Comparison of ENCODE assay signal across 13 cellular contexts in genomic region chr6:105509506-105510331, GRCh38.
A peak's percentile ranks its signal among the peaks of the same experiment; 100 is the strongest.
DNase-seq lines count a peak whose midpoint lies in the region; ATAC-seq, FAIRE-seq and TF ChIP-seq lines count a peak whose summit lies in the region.
"Had no signal": no experiment of that assay in that cellular context is flagged by ENCODE, and none has a peak within 500 bp of the region (broad histone marks: within the 10 kb centered on the region; RNA-seq: fewer than 3 reads in every experiment).

No MANE protein-coding gene starts in this region.

- no peak overlapping the region for H3K4me3 Mint-ChIP-seq in HFFc6
- H3K4me3 Mint-ChIP-seq: effector memory CD8-positive, alpha-beta T cell had no signal

- H3K9ac ChIP-seq in K562 (ENCODE audit: insufficient read depth in 1 of 2, low read depth in 2 of 2, low read length in 2 of 2) = no peak overlapping the region

- peaks cover 8% of the 10 kb centered on the region; the same call in 1 of the 2 replicates for H3K4me1 Mint-ChIP-seq in HFFc6 (ENCODE audit: low read depth)

- peak; percentile 54 to 66 for TF ChIP-seq RAD21 in K562 (CRISPR knock-in tag; conservative IDR thresholded peaks at IDR 0.05 in 1 of 2, IDR thresholded peaks at IDR 0.05 in 1 of 2)

- H3K36me3 Mint-ChIP-seq in HFFc6 (ENCODE audit: low read depth) = no peaks in the 10 kb centered on the region

- ATAC-seq in K562 = peak; percentile 82
- ATAC-seq: effector memory CD8-positive, alpha-beta T cell had no signal

- no peak overlapping the region for H3K4me2 ChIP-seq in K562 (ENCODE audit: insufficient read depth, low read length)

- H3K9me3 Mint-ChIP-seq in HFFc6 = no peaks in the 10 kb centered on the region
- H3K9me3 Mint-ChIP-seq: effector memory CD8-positive, alpha-beta T cell had no signal

- in situ Hi-C loops in K562 (cut with MboI) = no loop called here

- no peak overlapping the region for H3K27ac ChIP-seq in AG04450 (ENCODE audit: low read depth, low read length)
- H3K27ac ChIP-seq in K562 (ENCODE audit: extremely low read depth, low read depth, low read length) = no peak overlapping the region
- no peak overlapping the region for H3K27ac ChIP-seq in Peyer's patch
- H3K27ac ChIP-seq: HL-60, testis had no signal

- DNase-seq in AG04450 (ENCODE audit: low read depth, low spot score) = no peak
- DNase-seq in HFFc6 = no peak
- DNase-seq in K562 (ENCODE audit: extremely low read depth in 1 of 4, low spot score in 3 of 4) = peak in 2 of 4 experiments; percentile 8 to 19
- peak; percentile 37 for DNase-seq in iris pigment epithelial cell (ENCODE audit: low read depth)
- no peak for DNase-seq in NCI-H2029 treated with DMSO at 0.1 percent for 48 hours (lab: John Stamatoyannopoulos, UW)
- DNase-seq in ureter (ENCODE audit: low spot score) = no peak
- DNase-seq in NCI-H128 (lab: John Stamatoyannopoulos, UW; ENCODE audit: unreplicated experiment) = no peak
- DNase-seq in Peyer's patch = no peak
- DNase-seq: effector memory CD8-positive, alpha-beta T cell; testis had no signal

- TF ChIP-seq EP300 in K562 (IDR thresholded peaks at IDR 0.05; ENCODE audit: low read length) = no peak

- H3K4me1 ChIP-seq in K562 (replicated peaks in 1 of 2; ENCODE audit: control insufficient read depth in 2 of 2, insufficient read depth in 2 of 2, low read length in 2 of 2) (no peaks in the 10 kb centered on the region), Peyer's patch (no peaks in the 10 kb centered on the region)
- H3K4me1 ChIP-seq: testis had no signal

- H3K36me3 ChIP-seq in K562 (ENCODE audit: control insufficient read depth, insufficient read depth, low read length) = no peaks in the 10 kb centered on the region
- H3K36me3 ChIP-seq in Peyer's patch = no peaks in the 10 kb centered on the region
- H3K36me3 ChIP-seq: HAP-1 had no signal

- H3K27me3 ChIP-seq in AG04450 (ENCODE audit: control insufficient read depth, insufficient read depth, low read length) (no peaks in the 10 kb centered on the region), K562 (ENCODE audit: control insufficient read depth in 2 of 2, insufficient read depth in 2 of 2, low read length in 2 of 2) (peaks cover 0 to 4% of the 10 kb centered on the region in 2 experiments; a peak in 2 of 5 replicates), Peyer's patch (no peaks in the 10 kb centered on the region)
- H3K27me3 ChIP-seq: testis had no signal

- no peak overlapping the region for H3K27ac Mint-ChIP-seq in HFFc6

- BruUV-seq in K562 (replicated peaks; lab: Mats Ljungman, UMichigan) = no TSS peak

- H4K20me1 ChIP-seq in K562 (replicated peaks; ENCODE audit: control insufficient read depth, insufficient read depth, low read length) = no peaks in the 10 kb centered on the region; the same call in 1 of the 2 replicates

- WGBS in K562 (ENCODE audit: insufficient coverage, low coverage, missing lambda C conversion rate) = 0% methylated on average over 9 of the region's 9 CpGs

- H2AFZ ChIP-seq in K562 (ENCODE audit: low read depth, low read length) = no peak overlapping the region

- H3K9me3 ChIP-seq in AG04450 (ENCODE audit: control insufficient read depth, insufficient read depth, low read length) = no peaks in the 10 kb centered on the region
- no peaks in the 10 kb centered on the region for H3K9me3 ChIP-seq in K562 (replicated peaks; ENCODE audit: control insufficient read depth, insufficient read depth, low read depth, low read length)
- no peaks in the 10 kb centered on the region for H3K9me3 ChIP-seq in Peyer's patch
- H3K9me3 ChIP-seq: HAP-1, testis had no signal

- H3K4me3 ChIP-seq in AG04450 (ENCODE audit: low read depth, low read length) (no peak overlapping the region), K562 (no peak overlapping the region), Peyer's patch (no peak overlapping the region)
- H3K4me3 ChIP-seq: HAP-1, lung, testis had no signal

- no peaks in the 10 kb centered on the region for H3K79me2 ChIP-seq in K562 (ENCODE audit: control insufficient read depth, insufficient read depth, low read length)

- peak; percentile 64 for TF ChIP-seq CTCF in AG04450 (IDR thresholded peaks at IDR 0.05; ENCODE audit: low read depth, low read length)
- TF ChIP-seq CTCF in HFFc6 (IDR thresholded peaks at IDR 0.05) = peak; percentile 36
- peak; percentile 41 to 70 (median 46); a peak in 5 of 6 replicates for TF ChIP-seq CTCF in K562 (IDR thresholded peaks at IDR 0.05 in 2 of 3, conservative IDR thresholded peaks at IDR 0.05 in 1 of 3; ENCODE audit: insufficient read depth in 2 of 3, low read depth in 1 of 3, low read length in 3 of 3)
- no peak for TF ChIP-seq CTCF in Peyer's patch (IDR thresholded peaks at IDR 0.05)

- TF ChIP-seq POLR2A in K562 (conservative IDR thresholded peaks at IDR 0.05) = no peak
- no peak for TF ChIP-seq POLR2A in Peyer's patch (IDR thresholded peaks at IDR 0.05)

- no peak for FAIRE-seq in K562 (lab: Jason Lieb, UNC)

- peaks cover 4% of the 10 kb centered on the region; the same call in 1 of the 2 replicates for H3K27me3 Mint-ChIP-seq in HFFc6 (ENCODE audit: insufficient read depth)

- H3K9me1 ChIP-seq in K562 (ENCODE audit: control insufficient read depth, insufficient read depth, low read length) = no peaks in the 10 kb centered on the region

- intact Hi-C loops in K562 (cut with micrococcal nuclease) = no loop called here

- CTCF ChIA-PET in AG04450 (lab: Charles Lee) = interaction anchor here (1.1 to 1.7 kb wide), 3 partner anchors 10 to 714 kb away, joined by 3 to 10 read pairs (median 4); no protein-coding TSS in a partner anchor
- CTCF ChIA-PET in K562 (lab: Yijun Ruan, JAX; ENCODE audit: low intra/inter-chr PET ratio) = no interaction called here

- POLR2A ChIA-PET in AG04450 (lab: Yijun Ruan, JAX) = no interaction called here
- POLR2A ChIA-PET in K562 (lab: Yijun Ruan, JAX) = no interaction called here

TF ChIP-seq in K562, 482 proteins besides CTCF, POLR2A, EP300 and RAD21:
- TF ChIP-seq, protein P1, sequence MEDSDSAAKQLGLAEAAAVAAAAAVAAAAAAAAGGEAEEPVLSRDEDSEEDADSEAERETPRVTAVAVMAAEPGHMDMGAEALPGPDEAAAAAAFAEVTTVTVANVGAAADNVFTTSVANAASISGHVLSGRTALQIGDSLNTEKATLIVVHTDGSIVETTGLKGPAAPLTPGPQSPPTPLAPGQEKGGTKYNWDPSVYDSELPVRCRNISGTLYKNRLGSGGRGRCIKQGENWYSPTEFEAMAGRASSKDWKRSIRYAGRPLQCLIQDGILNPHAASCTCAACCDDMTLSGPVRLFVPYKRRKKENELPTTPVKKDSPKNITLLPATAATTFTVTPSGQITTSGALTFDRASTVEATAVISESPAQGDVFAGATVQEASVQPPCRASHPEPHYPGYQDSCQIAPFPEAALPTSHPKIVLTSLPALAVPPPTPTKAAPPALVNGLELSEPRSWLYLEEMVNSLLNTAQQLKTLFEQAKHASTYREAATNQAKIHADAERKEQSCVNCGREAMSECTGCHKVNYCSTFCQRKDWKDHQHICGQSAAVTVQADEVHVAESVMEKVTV (CRISPR knock-in tag; IDR thresholded peaks at IDR 0.05) = 0 out of 2 replicates have a peak, but pooled peaks have one; percentile 31
- no peak for TF ChIP-seq SMAD3 (CRISPR knock-in tag; conservative IDR thresholded peaks at IDR 0.05)
- 0 out of 2 replicates have a peak, but pooled peaks have one; percentile 23 for TF ChIP-seq SMC3 (conservative IDR thresholded peaks at IDR 0.05; ENCODE audit: insufficient read depth, low read depth, low read length)

Comparison
In these comparisons a context has a peak if more than half of its experiments do, and no peak if none do; other contexts are left out.
1. CTCF ChIP-seq: peak in AG04450 (single experiment), HFFc6 (single experiment) and K562 (3 of 3); none in Peyer's patch (0 of 6).